ENCODE assay signal across 8 cellular contexts in the genomic region with DNA sequence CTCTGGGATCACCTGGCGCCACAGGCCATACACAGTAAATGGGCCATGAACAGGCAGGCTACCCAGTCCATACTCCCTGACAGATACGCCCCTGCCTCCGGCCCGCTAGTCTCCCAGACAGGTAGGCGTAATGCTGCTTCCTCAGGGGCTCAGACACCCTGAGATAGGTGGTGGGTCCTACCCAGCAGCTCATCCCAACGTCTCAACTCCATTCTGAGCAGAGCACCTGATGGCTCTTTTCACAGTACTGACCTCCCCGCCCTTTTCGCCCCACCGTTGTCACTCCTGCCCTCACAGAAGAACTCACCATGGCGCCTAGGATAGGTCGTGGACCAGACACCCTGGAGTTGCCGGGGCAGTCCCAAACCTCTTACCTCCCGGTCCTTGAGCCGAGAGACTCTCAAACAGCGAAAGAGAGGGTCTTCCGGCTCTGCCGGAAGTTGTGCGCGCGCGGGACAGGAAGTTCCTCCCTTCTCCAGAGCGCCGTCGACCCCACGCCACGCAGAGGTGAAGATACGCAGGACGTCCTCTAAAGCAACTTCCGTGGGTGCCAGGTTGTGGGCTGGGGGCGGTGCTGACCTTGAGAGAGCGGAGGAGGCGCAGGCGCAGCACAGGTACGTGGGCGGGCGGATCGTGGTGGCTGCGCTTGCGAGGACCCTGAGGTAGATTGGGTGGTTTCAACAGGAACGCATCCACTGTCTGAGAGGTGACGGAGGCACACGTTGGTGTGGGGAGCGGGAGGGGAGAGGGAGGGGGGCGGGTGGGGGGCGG. TPM values are rescaled to one million over a fixed set of nuclear protein-coding genes. Genes with fewer than 3 reads are reported as not detected.
DNase-seq lines count a peak whose midpoint lies in the region; ATAC-seq, FAIRE-seq and TF ChIP-seq lines count a peak whose summit lies in the region.

Gene TMEM161B (minus strand): TSS at position 432 of the 771 bp plus-strand sequence. CDS start 122 bp downstream, at position 310.

- 1 to 2% methylated on average over 40 to 45 of the region's 45 CpGs for WGBS in aorta, 2 donors

- FAIRE-seq in astrocyte (lab: Jason Lieb, UNC), result no peak

- H4K20me1 ChIP-seq in astrocyte (ENCODE audit: insufficient read depth, low read length), result peaks cover 9% of the 10 kb centered on the region

- H3K4me2 ChIP-seq in astrocyte (ENCODE audit: low read length), result peak within 1 kb of the TSS; percentile 94

- H3K27me3 Mint-ChIP-seq in astrocyte (ENCODE audit: low read depth, unreplicated experiment), result no peaks in the 10 kb centered on the region

- peak within 1 kb of the TSS; percentile 97 for H2AFZ ChIP-seq in astrocyte (ENCODE audit: low read depth, low read length)

- H3K9me3 ChIP-seq in astrocyte (ENCODE audit: insufficient read depth, low read depth, low read length) (no peaks in the 10 kb centered on the region), aorta (ENCODE audit: control insufficient read depth, low read length) (no peaks in the 10 kb centered on the region)

- TF ChIP-seq CTCF in astrocyte (IDR thresholded peaks at IDR 0.05; ENCODE audit: insufficient read depth, low read depth, low read length), result no peak

- H3K9me3 Mint-ChIP-seq in astrocyte (ENCODE audit: unreplicated experiment), result peaks cover 6% of the 10 kb centered on the region

- DNase-seq in NCI-H2029 treated with DMSO at 0.1 percent for 48 hours (lab: John Stamatoyannopoulos, UW) (peak; percentile 90), T-helper 22 cell (ENCODE audit: low read depth) (peak; percentile 94), astrocyte (ENCODE audit: low read depth) (peak; percentile 87), hepatic stellate cell (ENCODE audit: low spot score) (peak; percentile 63), renal cortical epithelial cell (ENCODE audit: low read depth) (peak; percentile 90), aorta (peak; percentile 92 to 95)

- peaks cover 80% of the 10 kb centered on the region for H3K79me2 ChIP-seq in astrocyte (ENCODE audit: insufficient read depth, low read length)

- peak within 1 kb of the TSS; percentile 80 for H3K27ac Mint-ChIP-seq in astrocyte (ENCODE audit: unreplicated experiment)

- H3K4me1 ChIP-seq in astrocyte (ENCODE audit: insufficient read depth, low read length) (peaks cover 13% of the 10 kb centered on the region), aorta (ENCODE audit: control insufficient read depth in 1 of 2, insufficient read depth in 2 of 2, low read length in 2 of 2) (peaks cover 0 to 4% of the 10 kb centered on the region in 2 donors)

- peaks cover 8% of the 10 kb centered on the region for H3K4me1 Mint-ChIP-seq in astrocyte (ENCODE audit: low read depth, unreplicated experiment)

- H3K4me3 ChIP-seq in astrocyte (ENCODE audit: insufficient read depth, low read depth, low read length) (peak within 1 kb of the TSS; percentile 100), aorta (ENCODE audit: low read length in 2 of 2) (peak within 1 kb of the TSS; percentile 73 to 83)

- intact Hi-C loops in aorta (cut with DNase I), result loop anchor here in 1 of 2 donors (1.0 kb wide), 1 partner anchor 127 kb away; no protein-coding TSS in a partner anchor

- ATAC-seq in GM18511 (IDR thresholded peaks at IDR 0.05; ENCODE audit: unreplicated experiment), result peak; percentile 98
- ATAC-seq in HG03025 (IDR thresholded peaks at IDR 0.05; ENCODE audit: low FRiP score, unreplicated experiment), result peak; percentile 99
- ATAC-seq in aorta (ENCODE audit: low FRiP score), result peak; percentile 96

- H3K36me3 Mint-ChIP-seq in astrocyte (ENCODE audit: low read depth, unreplicated experiment), result peaks cover 6% of the 10 kb centered on the region

- H3K27ac ChIP-seq in astrocyte (ENCODE audit: low read depth, low read length) (peak within 1 kb of the TSS; percentile 60), aorta (ENCODE audit: low read depth in 1 of 2, low read length in 2 of 2) (peak within 1 kb of the TSS in 1 of 2 donors; percentile 19)

- peak within 1 kb of the TSS; percentile 96 for H3K9ac ChIP-seq in astrocyte (ENCODE audit: low read length)

- H3K27me3 ChIP-seq in astrocyte (ENCODE audit: insufficient read depth, low read length) (no peaks in the 10 kb centered on the region), aorta (ENCODE audit: control insufficient read depth in 1 of 2, insufficient read depth in 2 of 2, low read length in 1 of 2) (no peaks in the 10 kb centered on the region)

- H3K4me3 Mint-ChIP-seq in astrocyte (ENCODE audit: unreplicated experiment), result peak within 1 kb of the TSS; percentile 98

- H3K36me3 ChIP-seq in astrocyte (ENCODE audit: insufficient read depth, low read length) (peaks cover 3% of the 10 kb centered on the region), aorta (ENCODE audit: control insufficient read depth in 1 of 2, insufficient read depth in 2 of 2, low read length in 1 of 2) (no peaks in the 10 kb centered on the region)

RNA-seq across cellular contexts. Expression of gene TMEM161B, which starts in this region (rescaled TPM):
- total RNA-seq in astrocyte, result 10.8 and 11.5 TPM in 2 replicates
- total RNA-seq in renal cortical epithelial cell, result 17.4 and 19.4 TPM in 2 replicates
- total RNA-seq in aorta, result 10 to 100 TPM; 15.9 to 18.8 TPM
- 1 to 10 TPM; 5.3 to 9.7 TPM for polyA plus RNA-seq in aorta
